In the genomic region with DNA sequence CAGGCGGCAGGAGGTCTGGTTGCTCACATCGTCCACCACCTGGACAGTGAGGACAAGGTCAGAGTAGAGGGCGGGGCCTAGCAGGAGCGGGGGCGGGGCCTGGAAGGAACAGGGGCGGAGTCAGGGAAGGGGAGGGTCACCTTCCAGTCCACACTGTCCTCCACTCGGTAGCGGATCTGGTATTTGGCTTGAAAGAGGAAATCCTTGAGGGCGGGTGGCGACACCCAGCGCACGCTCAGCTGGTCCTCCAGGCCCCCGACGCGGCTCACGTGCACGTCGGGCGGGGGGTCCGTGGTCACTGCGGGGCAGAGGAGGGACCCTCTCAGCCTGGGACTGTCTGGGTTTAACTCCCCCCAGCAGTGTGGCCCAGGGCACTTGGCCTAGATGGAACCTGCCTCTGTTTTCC, we compare ENCODE assay signal across 1 cellular context.
TF ChIP-seq lines count a peak whose summit lies in the region.

No MANE protein-coding gene starts in this region.

TF ChIP-seq in HCT116, 20 proteins besides CTCF, POLR2A, EP300 and RAD21 (continued from another document):
- TF ChIP-seq, protein P1, sequence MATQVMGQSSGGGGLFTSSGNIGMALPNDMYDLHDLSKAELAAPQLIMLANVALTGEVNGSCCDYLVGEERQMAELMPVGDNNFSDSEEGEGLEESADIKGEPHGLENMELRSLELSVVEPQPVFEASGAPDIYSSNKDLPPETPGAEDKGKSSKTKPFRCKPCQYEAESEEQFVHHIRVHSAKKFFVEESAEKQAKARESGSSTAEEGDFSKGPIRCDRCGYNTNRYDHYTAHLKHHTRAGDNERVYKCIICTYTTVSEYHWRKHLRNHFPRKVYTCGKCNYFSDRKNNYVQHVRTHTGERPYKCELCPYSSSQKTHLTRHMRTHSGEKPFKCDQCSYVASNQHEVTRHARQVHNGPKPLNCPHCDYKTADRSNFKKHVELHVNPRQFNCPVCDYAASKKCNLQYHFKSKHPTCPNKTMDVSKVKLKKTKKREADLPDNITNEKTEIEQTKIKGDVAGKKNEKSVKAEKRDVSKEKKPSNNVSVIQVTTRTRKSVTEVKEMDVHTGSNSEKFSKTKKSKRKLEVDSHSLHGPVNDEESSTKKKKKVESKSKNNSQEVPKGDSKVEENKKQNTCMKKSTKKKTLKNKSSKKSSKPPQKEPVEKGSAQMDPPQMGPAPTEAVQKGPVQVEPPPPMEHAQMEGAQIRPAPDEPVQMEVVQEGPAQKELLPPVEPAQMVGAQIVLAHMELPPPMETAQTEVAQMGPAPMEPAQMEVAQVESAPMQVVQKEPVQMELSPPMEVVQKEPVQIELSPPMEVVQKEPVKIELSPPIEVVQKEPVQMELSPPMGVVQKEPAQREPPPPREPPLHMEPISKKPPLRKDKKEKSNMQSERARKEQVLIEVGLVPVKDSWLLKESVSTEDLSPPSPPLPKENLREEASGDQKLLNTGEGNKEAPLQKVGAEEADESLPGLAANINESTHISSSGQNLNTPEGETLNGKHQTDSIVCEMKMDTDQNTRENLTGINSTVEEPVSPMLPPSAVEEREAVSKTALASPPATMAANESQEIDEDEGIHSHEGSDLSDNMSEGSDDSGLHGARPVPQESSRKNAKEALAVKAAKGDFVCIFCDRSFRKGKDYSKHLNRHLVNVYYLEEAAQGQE (IDR thresholded peaks at IDR 0.05; ENCODE audit: low read depth): no peak
- no peak for TF ChIP-seq FOSL1 (IDR thresholded peaks at IDR 0.05; ENCODE audit: low read depth)
- TF ChIP-seq CEBPB (IDR thresholded peaks at IDR 0.05; ENCODE audit: low read depth): no peak
